ENCODE assay signal across 23 cellular contexts in genomic region chr6:24356310-24357035, GRCh38. TPM values are rescaled to one million over a fixed set of nuclear protein-coding genes. Genes with fewer than 3 reads are reported as not detected.
DNase-seq lines count a peak whose midpoint lies in the region; ATAC-seq and TF ChIP-seq lines count a peak whose summit lies in the region.
"Had no signal": no experiment of that assay in that cellular context is flagged by ENCODE, and none has a peak within 500 bp of the region (broad histone marks: within the 10 kb centered on the region; RNA-seq: fewer than 3 reads in every experiment).

No MANE protein-coding gene starts in this region.

- H3K27ac ChIP-seq in breast epithelium, result peak overlapping the region in 1 of 2 donors; percentile 69
- H3K27ac ChIP-seq in mesenchymal stem cell (ENCODE audit: low read length, poor library complexity, severe bottlenecking), result no peak overlapping the region
- H3K27ac ChIP-seq in stomach, result no peak overlapping the region
- H3K27ac ChIP-seq: heart right ventricle, psoas muscle, spleen, vagina had no signal

- TF ChIP-seq EP300 in stomach (IDR thresholded peaks at IDR 0.05), result no peak

- 76% methylated on average over 3 of the region's 6 CpGs for WGBS in mesenchymal stem cell
- 47 to 60% (median 52%) methylated on average over 6 of the region's 6 CpGs for WGBS in stomach, 5 donors

- H3K9me3 ChIP-seq in breast epithelium (no peaks in the 10 kb centered on the region), mesenchymal stem cell (ENCODE audit: control insufficient read depth, low read length) (no peaks in the 10 kb centered on the region), stomach (no peaks in the 10 kb centered on the region)
- H3K9me3 ChIP-seq: heart right ventricle, psoas muscle, spleen, vagina had no signal

- no peak overlapping the region for H3K4me2 ChIP-seq in mesenchymal stem cell (ENCODE audit: low read length, poor library complexity, severe bottlenecking)

- H2AK5ac ChIP-seq in mesenchymal stem cell (ENCODE audit: low read length, severe bottlenecking), result peak overlapping the region; percentile 12

- H4K8ac ChIP-seq in mesenchymal stem cell (ENCODE audit: low read length), result no peak overlapping the region

- H3K9me3 Mint-ChIP-seq in MCF 10A (ENCODE audit: unreplicated experiment) (no peaks in the 10 kb centered on the region), WTC11 (no peaks in the 10 kb centered on the region)
- H3K9me3 Mint-ChIP-seq: activated naive CD8-positive, alpha-beta T cell treated with anti-CD3 and anti-CD28 coated beads, Interleukin-2, amount 50 U/mL, for 24 hours; immature natural killer cell; natural killer cell had no signal

- H3K14ac ChIP-seq in mesenchymal stem cell (ENCODE audit: low read length in 2 of 2), result no peak overlapping the region

- TF ChIP-seq CTCF in breast epithelium (IDR thresholded peaks at IDR 0.05) (no peak), MCF 10A (IDR thresholded peaks at IDR 0.05; ENCODE audit: unreplicated experiment) (no peak), WTC11 (IDR thresholded peaks at IDR 0.05) (no peak), stomach (IDR thresholded peaks at IDR 0.05) (no peak)

- H3K4me3 ChIP-seq in breast epithelium, result peak overlapping the region in 2 of 3 donors; percentile 34 to 51
- no peak overlapping the region for H3K4me3 ChIP-seq in mesenchymal stem cell (ENCODE audit: insufficient read depth in 1 of 2, low read depth in 1 of 2, low read length in 2 of 2)
- no peak overlapping the region for H3K4me3 ChIP-seq in stomach
- H3K4me3 ChIP-seq: psoas muscle had no signal

- no TSS peak for BruUV-seq in MCF 10A (replicated peaks; lab: Mats Ljungman, UMichigan)

- POLR2A ChIA-PET in MCF 10A (lab: Yijun Ruan, JAX) (interaction anchor here (0.6 to 1.2 kb wide), 2 partner anchors 46 to 734 kb away, joined by 3 to 4 read pairs; partner anchors contain the start of gene MRS2), WTC11 (lab: Charles Lee) (no interaction called here)

- H3K4me3 Mint-ChIP-seq in MCF 10A (ENCODE audit: unreplicated experiment) (no peak overlapping the region), WTC11 (peak overlapping the region; percentile 34)
- H3K4me3 Mint-ChIP-seq: activated naive CD8-positive, alpha-beta T cell treated with anti-CD3 and anti-CD28 coated beads, Interleukin-2, amount 50 U/mL, for 24 hours; immature natural killer cell; natural killer cell had no signal

- no peak overlapping the region for H3K23ac ChIP-seq in mesenchymal stem cell (ENCODE audit: low read length in 2 of 2)

- H3K27me3 ChIP-seq in breast epithelium (no peaks in the 10 kb centered on the region), mesenchymal stem cell (ENCODE audit: control insufficient read depth in 1 of 2, insufficient read depth in 1 of 2, low read length in 2 of 2) (peaks cover 0 to 20% of the 10 kb centered on the region in 2 experiments), stomach (peaks cover 0 to 16% (median 3%) of the 10 kb centered on the region in 3 donors)
- H3K27me3 ChIP-seq: vagina had no signal

- no peak for TF ChIP-seq POLR2A in breast epithelium (IDR thresholded peaks at IDR 0.05)
- TF ChIP-seq POLR2A in stomach (IDR thresholded peaks at IDR 0.05), result no peak

- no peaks in the 10 kb centered on the region for H3K36me3 Mint-ChIP-seq in MCF 10A (ENCODE audit: insufficient read depth, unreplicated experiment)
- no peaks in the 10 kb centered on the region for H3K36me3 Mint-ChIP-seq in WTC11
- H3K36me3 Mint-ChIP-seq: immature natural killer cell, natural killer cell had no signal

- H2BK120ac ChIP-seq in mesenchymal stem cell (ENCODE audit: low read depth, low read length), result no peak overlapping the region

- H2AFZ ChIP-seq in mesenchymal stem cell (ENCODE audit: low read depth, low read length), result no peak overlapping the region

- DNase-seq in breast epithelium (ENCODE audit: low spot score in 2 of 2) (no peak), MCF 10A (ENCODE audit: unreplicated experiment) (no peak), WTC11 (ENCODE audit: low spot score) (no peak), mesenchymal stem cell (no peak), HuH-7.5 (ENCODE audit: low spot score) (no peak), stomach (no peak)
- DNase-seq in stimulated activated CD4-positive, alpha-beta T cell treated with anti-CD3 and anti-CD28 coated beads, Interleukin-2, amount 100 ng/mL, for 48 hours, result no peak
- DNase-seq: activated CD4-positive, alpha-beta T cell treated with anti-CD3 and anti-CD28 coated beads, Interleukin-2, amount 50 U/mL, for 48 hours; cortex of kidney; heart right ventricle; immature natural killer cell; mammary epithelial cell; natural killer cell; NCI-H1930; NCI-H524 treated with DMSO at 0.1 percent for 48 hours; psoas muscle; SIG-M5; T-helper 17 cell had no signal

- H3K4me1 ChIP-seq in breast epithelium (peaks cover 2 to 8% of the 10 kb centered on the region in 2 donors), mesenchymal stem cell (ENCODE audit: control insufficient read depth, insufficient read depth, low read depth, low read length) (peaks cover 1% of the 10 kb centered on the region), stomach (peaks cover 13 to 33% (median 25%) of the 10 kb centered on the region in 4 donors)

- H2BK12ac ChIP-seq in mesenchymal stem cell (ENCODE audit: low read length in 2 of 2), result no peak overlapping the region

- H2BK15ac ChIP-seq in mesenchymal stem cell (ENCODE audit: low read depth, poor library complexity, severe bottlenecking), result no peak overlapping the region

- H3K36me3 ChIP-seq in breast epithelium, result no peaks in the 10 kb centered on the region
- H3K36me3 ChIP-seq in mesenchymal stem cell (ENCODE audit: control insufficient read depth in 1 of 2, insufficient read depth in 2 of 2, low read depth in 1 of 2, low read length in 2 of 2), result peaks cover 0 to 8% of the 10 kb centered on the region in 2 experiments
- no peaks in the 10 kb centered on the region for H3K36me3 ChIP-seq in stomach
- H3K36me3 ChIP-seq: heart right ventricle, spleen, vagina had no signal

- no peak overlapping the region for H3K4ac ChIP-seq in mesenchymal stem cell (ENCODE audit: low read depth in 1 of 2, low read length in 2 of 2)

- intact Hi-C loops in breast epithelium (cut with DNase I; ENCODE audit: low total_unique reads) (no loop called here), MCF 10A (cut with micrococcal nuclease) (no loop called here), stomach (cut with DNase I; ENCODE audit: low total_unique reads) (no loop called here)

- H3K27me3 Mint-ChIP-seq in MCF 10A (ENCODE audit: insufficient read depth, unreplicated experiment), result no peaks in the 10 kb centered on the region
- peaks cover 44% of the 10 kb centered on the region for H3K27me3 Mint-ChIP-seq in WTC11 (ENCODE audit: low read depth)
- H3K27me3 Mint-ChIP-seq: T-helper 17 cell had no signal

- H3K27ac Mint-ChIP-seq in MCF 10A (ENCODE audit: low read depth, unreplicated experiment) (no peak overlapping the region), WTC11 (no peak overlapping the region)
- H3K27ac Mint-ChIP-seq: activated naive CD8-positive, alpha-beta T cell treated with anti-CD3 and anti-CD28 coated beads, Interleukin-2, amount 50 U/mL, for 24 hours; immature natural killer cell; natural killer cell had no signal

- no peak overlapping the region for H3K9ac ChIP-seq in mesenchymal stem cell (ENCODE audit: low read length)

- no peak overlapping the region for H4K91ac ChIP-seq in mesenchymal stem cell (ENCODE audit: low read length)

- ATAC-seq in WTC11 (no peak), GM21529 (IDR thresholded peaks at IDR 0.05; ENCODE audit: unreplicated experiment) (no peak)
- ATAC-seq: activated naive CD8-positive, alpha-beta T cell treated with anti-CD3 and anti-CD28 coated beads, Interleukin-2, amount 50 U/mL, for 24 hours; HCT116; heart right ventricle; natural killer cell; T-helper 17 cell had no signal

- no peaks in the 10 kb centered on the region for H3K79me1 ChIP-seq in mesenchymal stem cell (replicated peaks; ENCODE audit: low read length, poor library complexity, severe bottlenecking)

- no peak overlapping the region for H2BK5ac ChIP-seq in mesenchymal stem cell (ENCODE audit: low read depth, low read length, poor library complexity, severe bottlenecking)

- H3K4me1 Mint-ChIP-seq in MCF 10A (ENCODE audit: insufficient read depth, unreplicated experiment) (peaks cover 4% of the 10 kb centered on the region), WTC11 (peaks cover 19% of the 10 kb centered on the region)

- CTCF ChIA-PET in MCF 10A (lab: Yijun Ruan, JAX), result no interaction called here
- CTCF ChIA-PET in WTC11 (lab: Charles Lee), result interaction anchor here (0.9 to 1.8 kb wide), 7 partner anchors 10 to 73 kb away, joined by 3 to 6 read pairs (median 4); no protein-coding TSS in a partner anchor

- H3K18ac ChIP-seq in mesenchymal stem cell (ENCODE audit: low read depth in 1 of 2, low read length in 2 of 2), result no peak overlapping the region

TF ChIP-seq in WTC11, 78 proteins besides CTCF, POLR2A, EP300 and RAD21 (continues in another document):
- no peak for TF ChIP-seq JUN (CRISPR knock-in tag; IDR thresholded peaks at IDR 0.05)
- TF ChIP-seq PREB (CRISPR knock-in tag; IDR thresholded peaks at IDR 0.05; ENCODE audit: borderline replicate concordance), result no peak

RNA-seq across cellular contexts. Expression of gene DCDC2, which starts 1.4 kb away (rescaled TPM):
- 1 to 10 TPM in 2 of 3 donors, not detected in 1; 8.9 to 9.5 TPM for total RNA-seq in breast epithelium
- 0.52 TPM in 1 of 2 replicates, not detected in the other for total RNA-seq in MCF 10A (2022)
- 1.4 to 3.2 TPM (median 1.8 TPM) in 3 replicates for total RNA-seq in WTC11 (2021)
- polyA plus RNA-seq in mesenchymal stem cell (2013, experiment 1 of 2), result 0.04 TPM
- 0.08 TPM for polyA plus RNA-seq in mesenchymal stem cell (2013, experiment 2 of 2)
- 1 to 10 TPM in 3 of 5 donors, under 1 TPM in 2; under 0.01 to 2.8 (median 2.2) TPM for total RNA-seq in stomach
- polyA plus RNA-seq in stomach, result 1 to 10 TPM in 1 of 3 donors, under 1 TPM in 2; 0.15 to 2.7 (median 0.48) TPM
- total RNA-seq: natural killer cell, spleen, vagina had no signal
- polyA plus RNA-seq: heart right ventricle, immature natural killer cell had no signal

RNA-seq across cellular contexts. Expression of gene MRS2, which starts 46.3 kb away (rescaled TPM):
- total RNA-seq in breast epithelium (10 to 100 TPM; 20.3 to 34.0 (median 26.7) TPM), MCF 10A (2022) (21.2 and 23.0 TPM in 2 replicates), WTC11 (2021) (71.1 to 91.6 TPM (median 73.1 TPM) in 3 replicates), stomach (10 to 100 TPM; 17.0 to 45.2 (median 36.8) TPM)
- polyA plus RNA-seq in mesenchymal stem cell (2013, experiment 1 of 2), result 18.7 TPM
- 19.3 TPM for polyA plus RNA-seq in mesenchymal stem cell (2013, experiment 2 of 2)
- polyA plus RNA-seq in stomach, result 10 to 100 TPM in 2 of 3 donors, 1 to 10 TPM in 1; 8.4 to 19.7 (median 12.0) TPM

Comparison
In these comparisons a context has a peak if more than half of its experiments do, and no peak if none do; other contexts are left out.
1. H3K4me3 ChIP-seq: peak in breast epithelium (2 of 3); none in mesenchymal stem cell (0 of 2) and stomach (0 of 4).